8 cellular contexts compared by ENCODE assay signal in the genomic region with DNA sequence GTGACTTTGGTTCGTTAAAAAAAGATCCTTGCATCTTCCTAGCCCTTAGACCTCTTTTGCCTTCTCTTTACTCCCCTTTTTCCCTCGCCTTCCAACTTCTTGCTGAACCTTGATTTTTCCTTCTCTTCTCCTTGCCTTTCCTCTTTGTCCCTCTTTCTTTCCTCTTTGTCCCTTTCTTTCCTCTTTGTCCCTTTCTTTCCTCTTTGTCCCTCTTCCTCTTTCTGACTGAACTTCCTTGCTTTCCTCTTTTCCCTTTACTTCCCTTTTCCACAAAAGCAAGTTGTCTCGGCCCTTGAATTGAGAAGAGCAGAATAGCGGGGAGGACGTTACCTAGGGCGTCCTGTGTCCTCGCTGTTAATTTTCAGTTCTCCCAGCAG. TPM values are rescaled to one million over a fixed set of nuclear protein-coding genes. Genes with fewer than 3 reads are reported as not detected.
DNase-seq lines count a peak whose midpoint lies in the region; ATAC-seq, FAIRE-seq and TF ChIP-seq lines count a peak whose summit lies in the region.

No MANE protein-coding gene starts in this region.

- H3K36me3 ChIP-seq in kidney (ENCODE audit: control insufficient read depth in 1 of 2, insufficient read depth in 2 of 2, low read length in 2 of 2) (no peaks in the 10 kb centered on the region), tibial artery (no peaks in the 10 kb centered on the region)

- H3K9me3 ChIP-seq in kidney (ENCODE audit: control insufficient read depth in 1 of 2, low read length in 2 of 2) (no peaks in the 10 kb centered on the region), tibial artery (no peaks in the 10 kb centered on the region)

- peaks cover 35% of the 10 kb centered on the region for H3K4me1 Mint-ChIP-seq in activated T-cell treated with anti-CD3 and anti-CD28 coated beads, Interleukin-2, amount 50 U/mL, for 24 hours (ENCODE audit: low read depth)
- peaks cover 32% of the 10 kb centered on the region for H3K4me1 Mint-ChIP-seq in activated CD4-positive, alpha-beta memory T cell treated with anti-CD3 and anti-CD28 coated beads, Interleukin-2, amount 10 ng/mL, durations not matched to agents 7 days and 5 days

- ATAC-seq in HG02840 (IDR thresholded peaks at IDR 0.05; ENCODE audit: low FRiP score, unreplicated experiment), result no peak

- POLR2A ChIA-PET in activated CD4-positive, alpha-beta memory T cell treated with anti-CD3 and anti-CD28 coated beads, Interleukin-2, amount 10 ng/mL, durations not matched to agents 7 days and 5 days (lab: Charles Lee), result interaction anchor here (1.1 to 4.2 kb wide), 3 partner anchors 34 to 266 kb away, joined by 3 to 92 read pairs (median 19); partner anchors contain the start of gene FOCAD

- H3K27ac Mint-ChIP-seq in activated T-cell treated with anti-CD3 and anti-CD28 coated beads, Interleukin-2, amount 50 U/mL, for 24 hours, result peak overlapping the region; percentile 95
- H3K27ac Mint-ChIP-seq in activated CD4-positive, alpha-beta memory T cell treated with anti-CD3 and anti-CD28 coated beads, Interleukin-2, amount 10 ng/mL, durations not matched to agents 7 days and 5 days, result peak overlapping the region; percentile 92

- H3K27ac ChIP-seq in kidney (ENCODE audit: low read depth in 2 of 2, low read length in 2 of 2) (no peak overlapping the region), tibial artery (peak overlapping the region; percentile 25 to 87)

- no peaks in the 10 kb centered on the region for H3K27me3 Mint-ChIP-seq in activated T-cell treated with anti-CD3 and anti-CD28 coated beads, Interleukin-2, amount 50 U/mL, for 24 hours
- H3K27me3 Mint-ChIP-seq in activated CD4-positive, alpha-beta memory T cell treated with anti-CD3 and anti-CD28 coated beads, Interleukin-2, amount 10 ng/mL, durations not matched to agents 7 days and 5 days, result no peaks in the 10 kb centered on the region

- peak overlapping the region in 1 of 2 donors; percentile 76 for H3K9ac ChIP-seq in kidney (ENCODE audit: low read length in 2 of 2)

- peaks cover 0 to 6% of the 10 kb centered on the region in 2 donors for H3K4me1 ChIP-seq in kidney (ENCODE audit: control insufficient read depth in 1 of 2, insufficient read depth in 1 of 2, low read depth in 1 of 2, low read length in 2 of 2)
- H3K4me1 ChIP-seq in tibial artery, result peaks cover 0 to 21% (median 0%) of the 10 kb centered on the region in 4 donors

- peak overlapping the region; percentile 81 to 94 for H3K4me3 ChIP-seq in kidney (ENCODE audit: low read length in 2 of 2)
- peak overlapping the region; percentile 93 to 96 for H3K4me3 ChIP-seq in tibial artery

- peak overlapping the region; percentile 87 for H3K4me3 Mint-ChIP-seq in activated T-cell treated with anti-CD3 and anti-CD28 coated beads, Interleukin-2, amount 50 U/mL, for 24 hours
- H3K4me3 Mint-ChIP-seq in activated CD4-positive, alpha-beta memory T cell treated with anti-CD3 and anti-CD28 coated beads, Interleukin-2, amount 10 ng/mL, durations not matched to agents 7 days and 5 days, result peak overlapping the region; percentile 91

- no peak for DNase-seq in activated T-cell treated with anti-CD3 and anti-CD28 coated beads, Interleukin-2, amount 50 U/mL, for 24 hours
- no peak for DNase-seq in activated T-cell treated with anti-CD3 and anti-CD28 coated beads, Interleukin-2, amount 50 U/mL, for 1 hour
- no peak for DNase-seq in activated CD4-positive, alpha-beta memory T cell treated with anti-CD3 and anti-CD28 coated beads, Interleukin-2, amount 10 ng/mL, durations not matched to agents 7 days and 5 days
- DNase-seq in kidney (no peak), tibial artery (no peak), NCI-H1436 treated with DMSO at 0.1 percent for 48 hours (lab: John Stamatoyannopoulos, UW) (no peak)
- no peak for DNase-seq in effector CD4-positive, alpha-beta T cell

- H3K36me3 Mint-ChIP-seq in activated T-cell treated with anti-CD3 and anti-CD28 coated beads, Interleukin-2, amount 50 U/mL, for 24 hours (ENCODE audit: low read depth), result peaks cover 21% of the 10 kb centered on the region
- H3K36me3 Mint-ChIP-seq in activated CD4-positive, alpha-beta memory T cell treated with anti-CD3 and anti-CD28 coated beads, Interleukin-2, amount 10 ng/mL, durations not matched to agents 7 days and 5 days (ENCODE audit: low read depth), result peaks cover 23% of the 10 kb centered on the region

- no peak for FAIRE-seq in kidney (lab: Jason Lieb, UNC)

- CTCF ChIA-PET in activated CD4-positive, alpha-beta memory T cell treated with anti-CD3 and anti-CD28 coated beads, Interleukin-2, amount 10 ng/mL, durations not matched to agents 7 days and 5 days (lab: Charles Lee), result interaction anchor here (1.1 to 2.8 kb wide), 4 partner anchors 65 to 487 kb away, joined by 3 to 44 read pairs (median 10); no protein-coding TSS in a partner anchor

- H3K27me3 ChIP-seq in tibial artery, result no peaks in the 10 kb centered on the region

- TF ChIP-seq CTCF in kidney (IDR thresholded peaks at IDR 0.05; ENCODE audit: borderline replicate concordance, extremely low read depth, insufficient read depth), result no peak
- no peak for TF ChIP-seq CTCF in tibial artery (IDR thresholded peaks at IDR 0.05)

- intact Hi-C loops in kidney (cut with DNase I), result loop anchor here (10.0 kb wide), 1 partner anchor 269 kb away; no protein-coding TSS in a partner anchor
- intact Hi-C loops in tibial artery (cut with DNase I; ENCODE audit: low total_unique reads), result loop anchor here (5.0 to 10.0 kb wide), 5 partner anchors 59 to 481 kb away; partner anchors contain the start of gene FOCAD

- H3K9me3 Mint-ChIP-seq in activated T-cell treated with anti-CD3 and anti-CD28 coated beads, Interleukin-2, amount 50 U/mL, for 24 hours, result no peaks in the 10 kb centered on the region
- no peaks in the 10 kb centered on the region for H3K9me3 Mint-ChIP-seq in activated CD4-positive, alpha-beta memory T cell treated with anti-CD3 and anti-CD28 coated beads, Interleukin-2, amount 10 ng/mL, durations not matched to agents 7 days and 5 days

RNA-seq across cellular contexts. Expression of gene MLLT3, which starts 1.4 kb away (rescaled TPM):
- total RNA-seq in activated CD4-positive, alpha-beta memory T cell treated with anti-CD3 and anti-CD28 coated beads, Interleukin-2, amount 10 ng/mL, durations not matched to agents 7 days and 5 days, result 10 to 100 TPM; 53.4 to 57.5 TPM
- total RNA-seq in kidney, result 19.7 TPM
- 15.8 TPM for polyA plus RNA-seq in kidney (ENCODE audit: insufficient read depth, low read depth, low replicate concordance)

Comparison
In these comparisons a context has a peak if more than half of its experiments do, and no peak if none do; other contexts are left out.
1. H3K27ac ChIP-seq: peak in tibial artery (2 of 2); none in kidney (0 of 2).